In the genomic region with DNA sequence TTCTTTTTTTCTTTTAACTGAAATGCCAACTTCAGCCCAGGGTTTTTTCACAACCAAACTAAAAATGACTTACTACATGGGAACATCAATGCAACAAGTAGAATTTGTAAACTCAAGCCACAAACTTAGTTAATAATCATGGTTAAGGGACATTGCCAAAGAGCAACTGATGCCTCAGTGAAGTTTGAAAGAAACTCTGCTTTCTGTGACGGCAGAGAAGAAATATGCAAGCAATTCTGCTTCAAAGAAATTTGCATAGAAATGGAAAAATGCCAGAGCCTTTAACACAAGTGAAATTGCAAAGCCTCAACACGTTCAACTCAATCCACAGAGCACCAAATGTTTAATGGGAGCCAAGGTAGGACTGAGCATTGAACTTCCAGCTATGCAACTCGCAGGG, we compare ENCODE assay signal across 17 cellular contexts. TPM values are rescaled to one million over a fixed set of nuclear protein-coding genes. Genes with fewer than 3 reads are reported as not detected.
DNase-seq lines count a peak whose midpoint lies in the region; ATAC-seq and TF ChIP-seq lines count a peak whose summit lies in the region.
"Had no signal": no experiment of that assay in that cellular context is flagged by ENCODE, and none has a peak within 500 bp of the region (broad histone marks: within the 10 kb centered on the region; RNA-seq: fewer than 3 reads in every experiment).

No MANE protein-coding gene starts in this region.

- no peak overlapping the region for H2BK20ac ChIP-seq in H9 (ENCODE audit: low read depth, low read length, poor library complexity, severe bottlenecking)

- H3K27me3 Mint-ChIP-seq in H9 (ENCODE audit: low read depth), result peaks cover 33% of the 10 kb centered on the region

- no peak overlapping the region for H4K5ac ChIP-seq in H9 (ENCODE audit: insufficient read length, low read depth, low read length)

- peaks cover 2% of the 10 kb centered on the region; the same call in 1 of the 2 replicates for H3K79me2 ChIP-seq in H9 (ENCODE audit: insufficient read depth, low read length)

- peak; percentile 89 for DNase-seq in ACHN
- no peak for DNase-seq in H9
- peak; percentile 65 for DNase-seq in amniotic stem cell (lab: John Stamatoyannopoulos, UW)
- peak; percentile 71 for DNase-seq in fibroblast of villous mesenchyme (ENCODE audit: low read depth)
- DNase-seq in Ammon's horn (ENCODE audit: low spot score), result no peak
- DNase-seq in NCI-H69 (lab: John Stamatoyannopoulos, UW), result no peak
- DNase-seq in COLO668 (lab: John Stamatoyannopoulos, UW; ENCODE audit: unreplicated experiment), result no peak
- DNase-seq: activated T-cell treated with anti-CD3 and anti-CD28 coated beads, Interleukin-2, amount 50 U/mL, for 1 hour; adrenal gland; DMS153; left ventricle myocardium superior; naive B cell had no signal

- no peak overlapping the region for H3K4ac ChIP-seq in H9 (ENCODE audit: low read depth, low read length)

- H2BK12ac ChIP-seq in H9 (ENCODE audit: insufficient read length, low read depth, low read length), result no peak overlapping the region

- no peaks in the 10 kb centered on the region; the same call in 1 of the 2 replicates for H3K27me3 ChIP-seq in H9 (ENCODE audit: insufficient read depth, low read length)
- H3K27me3 ChIP-seq: vagina had no signal

- no peak overlapping the region for H4K8ac ChIP-seq in H9 (replicated peaks; ENCODE audit: insufficient read length, low read depth, low read length)

- H3K27ac Mint-ChIP-seq in H9, result no peak overlapping the region
- H3K27ac Mint-ChIP-seq: activated CD4-positive, alpha-beta T cell treated with anti-CD3 and anti-CD28 coated beads, Interleukin-2, amount 10 ng/mL, durations not matched to agents 24 days and 14 days had no signal

- H3K4me1 Mint-ChIP-seq in H9, result peaks cover 39 to 43% of the 10 kb centered on the region in 2 experiments

- H3K9me3 Mint-ChIP-seq in H9, result no peaks in the 10 kb centered on the region
- H3K9me3 Mint-ChIP-seq: activated CD4-positive, alpha-beta T cell treated with anti-CD3 and anti-CD28 coated beads, Interleukin-2, amount 10 ng/mL, durations not matched to agents 24 days and 14 days had no signal

- no peaks in the 10 kb centered on the region for H3K23me2 ChIP-seq in H9 (ENCODE audit: insufficient read length, low read depth, low read length, poor library complexity, severe bottlenecking)

- no peak overlapping the region for H2BK120ac ChIP-seq in H9 (ENCODE audit: low read depth, low read length, poor library complexity, severe bottlenecking)

- H3K4me3 ChIP-seq in fibroblast of villous mesenchyme (ENCODE audit: low read depth, low read length), result no peak overlapping the region
- H3K4me3 ChIP-seq: adrenal gland, vagina had no signal

- H3K9me3 ChIP-seq in H9 (ENCODE audit: control insufficient read depth, low read depth, low read length), result no peaks in the 10 kb centered on the region
- H3K9me3 ChIP-seq: adrenal gland, vagina had no signal

- ATAC-seq in GM21423 (IDR thresholded peaks at IDR 0.05; ENCODE audit: unreplicated experiment), result no peak
- ATAC-seq: stimulated activated naive CD8-positive, alpha-beta T cell treated with anti-CD3 and anti-CD28 coated beads, Interleukin-15, Interleukin-2, amounts not matched to agents 100 U/mL and 50 U/mL, for 24 hours had no signal

- H2BK15ac ChIP-seq in H9 (ENCODE audit: low read depth, low read length), result no peak overlapping the region

- no peak overlapping the region for H3K27ac ChIP-seq in H9 (ENCODE audit: insufficient read length, low read depth, low read length)
- H3K27ac ChIP-seq: adrenal gland, epithelial cell of prostate, vagina had no signal

- H4K91ac ChIP-seq in H9 (ENCODE audit: insufficient read length, low read depth, low read length), result no peak overlapping the region

- in situ Hi-C loops in ACHN (cut with HindIII; ENCODE audit: low pct_ligation_motif_present, low pct_unique_long_range_greater_than_20kb, low sequenced_read_pairs), result no loop called here

- H2BK5ac ChIP-seq in H9 (ENCODE audit: insufficient read length, low read length), result no peak overlapping the region

- no peak for TF ChIP-seq CTCF in H9 (conservative IDR thresholded peaks at IDR 0.05)
- TF ChIP-seq CTCF in fibroblast of villous mesenchyme (IDR thresholded peaks at IDR 0.05; ENCODE audit: insufficient read depth, low read depth, low read length), result no peak

- H4K20me1 ChIP-seq in H9 (ENCODE audit: control insufficient read depth, insufficient read depth, insufficient read length), result no peaks in the 10 kb centered on the region

- H3K4me1 ChIP-seq in H9 (ENCODE audit: insufficient read depth, low read length), result peaks cover 4% of the 10 kb centered on the region; the same call in 1 of the 2 replicates

- H3K18ac ChIP-seq in H9 (ENCODE audit: insufficient read length, low read depth, low read length), result no peak overlapping the region

- H3K4me2 ChIP-seq in H9 (ENCODE audit: insufficient read depth, insufficient read length, low read length), result peak overlapping the region; percentile 15

- WGBS in H9 (ENCODE audit: extremely low coverage, insufficient read length, low lambda C conversion rate), result no CpG with 5 or more reads among the region's 3 CpGs

- no peak overlapping the region for H2AFZ ChIP-seq in H9 (ENCODE audit: low read length)

- H3K14ac ChIP-seq in H9 (ENCODE audit: insufficient read depth, low read length), result no peak overlapping the region

- no peaks in the 10 kb centered on the region for H3K79me1 ChIP-seq in H9 (ENCODE audit: insufficient read depth, low read depth, low read length, poor library complexity, severe bottlenecking)

- H3K23ac ChIP-seq in H9 (ENCODE audit: insufficient read length, low read depth, low read length), result no peak overlapping the region

- H3T11ph ChIP-seq in H9 (ENCODE audit: low read length), result no peak overlapping the region

- no peak overlapping the region for H3K4me3 Mint-ChIP-seq in H9
- H3K4me3 Mint-ChIP-seq: activated CD4-positive, alpha-beta T cell treated with anti-CD3 and anti-CD28 coated beads, Interleukin-2, amount 10 ng/mL, durations not matched to agents 24 days and 14 days had no signal

- no peak overlapping the region for H3K9ac ChIP-seq in H9 (ENCODE audit: extremely low read depth, insufficient read length, low read length)

- H3K56ac ChIP-seq in H9 (ENCODE audit: insufficient read length, low read depth, low read length), result no peak overlapping the region

- H3K36me3 Mint-ChIP-seq in H9 (ENCODE audit: insufficient read depth in 1 of 3, low read depth in 3 of 3), result peaks cover 24 to 53% (median 36%) of the 10 kb centered on the region in 3 experiments; a peak in 6 of 7 replicates

- no peak overlapping the region for H2AK5ac ChIP-seq in H9 (ENCODE audit: insufficient read length, low read length)

RNA-seq across cellular contexts. Expression of gene CHD5, which starts 5.0 kb away (rescaled TPM):
- total RNA-seq in H9 (2021) (0.99 and 1.6 TPM in 2 replicates), fibroblast of villous mesenchyme (under 0.01 TPM in 2 replicates)

RNA-seq across cellular contexts. Expression of gene RPL22, which starts 14.2 kb away (rescaled TPM):
- total RNA-seq in H9 (2021), result 547 and 582 TPM in 2 replicates
- total RNA-seq in fibroblast of villous mesenchyme, result 80.5 and 97.6 TPM in 2 replicates

RNA-seq across cellular contexts. Expression of gene RNF207, which starts 20.8 kb away (rescaled TPM):
- total RNA-seq in H9 (2021) (4.9 and 7.1 TPM in 2 replicates), fibroblast of villous mesenchyme (27.7 and 110 TPM in 2 replicates)

RNA-seq across cellular contexts. Expression of gene ICMT, which starts 50.6 kb away (rescaled TPM):
- total RNA-seq in H9 (2021) (107 and 114 TPM in 2 replicates), fibroblast of villous mesenchyme (64.1 and 99.7 TPM in 2 replicates)

RNA-seq across cellular contexts. Expression of gene HES3, which starts 58.8 kb away (rescaled TPM):
- total RNA-seq in H9 (2021), result 89.9 and 93.4 TPM in 2 replicates
- not detected in 2 replicates for total RNA-seq in fibroblast of villous mesenchyme
- total RNA-seq: activated CD4-positive, alpha-beta T cell treated with anti-CD3 and anti-CD28 coated beads, Interleukin-2, amount 10 ng/mL, durations not matched to agents 24 days and 14 days; adrenal gland; left ventricle myocardium superior; vagina had no signal

Comparison
In these comparisons a context has a peak if more than half of its experiments do, and no peak if none do; other contexts are left out.
1. DNase-seq: peak in ACHN (single experiment), amniotic stem cell (single experiment) and fibroblast of villous mesenchyme (single experiment); none in H9 (single experiment), Ammon's horn (single experiment), NCI-H69 (single experiment) and COLO668 (single experiment).